ENCODE assay signal across 11 cellular contexts in genomic region chrX:13377537-13377936, GRCh38. TPM values are rescaled to one million over a fixed set of nuclear protein-coding genes. Genes with fewer than 3 reads are reported as not detected.
DNase-seq lines count a peak whose midpoint lies in the region; ATAC-seq, FAIRE-seq and TF ChIP-seq lines count a peak whose summit lies in the region.
"Had no signal": no experiment of that assay in that cellular context is flagged by ENCODE, and none has a peak within 500 bp of the region (broad histone marks: within the 10 kb centered on the region; RNA-seq: fewer than 3 reads in every experiment).

No MANE protein-coding gene starts in this region.

- TF ChIP-seq CTCF in right atrium auricular region (IDR thresholded peaks at IDR 0.05): no peak
- no peak for TF ChIP-seq CTCF in fibroblast of pulmonary artery (IDR thresholded peaks at IDR 0.05; ENCODE audit: low read length, missing control alignments)
- TF ChIP-seq CTCF in upper lobe of right lung (IDR thresholded peaks at IDR 0.05): no peak

- H3K27me3 Mint-ChIP-seq in T-helper 2 cell treated with Interferon-gamma antibody and Interleukin-4, amounts not matched to agents 5 μg/mL and 100 μg/mL, for 36 hours (ENCODE audit: low read depth): no peaks in the 10 kb centered on the region

- H3K27ac Mint-ChIP-seq in T-helper 2 cell treated with Interferon-gamma antibody and Interleukin-4, amounts not matched to agents 5 μg/mL and 100 μg/mL, for 36 hours: no peak overlapping the region

- H3K27me3 ChIP-seq in right atrium auricular region (no peaks in the 10 kb centered on the region), upper lobe of right lung (no peaks in the 10 kb centered on the region)

- no peaks in the 10 kb centered on the region for H3K4me1 ChIP-seq in right atrium auricular region
- H3K4me1 ChIP-seq in upper lobe of right lung: no peaks in the 10 kb centered on the region

- no peak for DNase-seq in Right ventricle myocardium inferior (ENCODE audit: missing footprints)
- DNase-seq in right atrium auricular region (ENCODE audit: low spot score): no peak
- DNase-seq in SK-N-DZ (ENCODE audit: low spot score): peak; percentile 0
- peak; percentile 90 for DNase-seq in fibroblast of pulmonary artery (ENCODE audit: low read depth)
- no peak for DNase-seq in upper lobe of right lung
- no peak for DNase-seq in H54 (ENCODE audit: insufficient read length, low spot score)
- no peak for DNase-seq in T-helper 2 cell treated with Interferon-gamma antibody and Interleukin-4, amounts not matched to agents 5 μg/mL and 100 μg/mL, for 36 hours (ENCODE audit: low spot score)
- DNase-seq: activated CD4-positive, alpha-beta T cell treated with anti-CD3 and anti-CD28 coated beads for 1 hour; occipital lobe had no signal

- no peak for TF ChIP-seq POLR2A in H54 (IDR thresholded peaks at IDR 0.05; ENCODE audit: low read depth, low read length)

- no peaks in the 10 kb centered on the region for H3K36me3 Mint-ChIP-seq in T-helper 2 cell treated with Interferon-gamma antibody and Interleukin-4, amounts not matched to agents 5 μg/mL and 100 μg/mL, for 36 hours (ENCODE audit: low read depth)

- ATAC-seq in Right ventricle myocardium inferior (peak; percentile 89), upper lobe of right lung (no peak), GM21515 (IDR thresholded peaks at IDR 0.05; ENCODE audit: unreplicated experiment) (no peak)

- H3K4me1 Mint-ChIP-seq in T-helper 2 cell treated with Interferon-gamma antibody and Interleukin-4, amounts not matched to agents 5 μg/mL and 100 μg/mL, for 36 hours (ENCODE audit: low read depth): peaks cover 13% of the 10 kb centered on the region

- H3K9me3 ChIP-seq in right atrium auricular region (no peaks in the 10 kb centered on the region), upper lobe of right lung (no peaks in the 10 kb centered on the region)

- H3K36me3 ChIP-seq in right atrium auricular region: no peaks in the 10 kb centered on the region
- no peaks in the 10 kb centered on the region for H3K36me3 ChIP-seq in upper lobe of right lung

- intact Hi-C loops in Right ventricle myocardium inferior (cut with DNase I) (no loop called here), upper lobe of right lung (cut with DNase I) (no loop called here)

- H3K4me3 ChIP-seq in right atrium auricular region: no peak overlapping the region
- H3K4me3 ChIP-seq in fibroblast of pulmonary artery (replicated peaks; ENCODE audit: low read depth, low read length): no peak overlapping the region
- H3K4me3 ChIP-seq in upper lobe of right lung: no peak overlapping the region

- H3K9me3 Mint-ChIP-seq in T-helper 2 cell treated with Interferon-gamma antibody and Interleukin-4, amounts not matched to agents 5 μg/mL and 100 μg/mL, for 36 hours: no peaks in the 10 kb centered on the region

- no peak for FAIRE-seq in H54 (lab: Jason Lieb, UNC)

- peak overlapping the region in 1 of 2 donors; percentile 40 for H3K27ac ChIP-seq in right atrium auricular region
- peak overlapping the region; percentile 36 for H3K27ac ChIP-seq in upper lobe of right lung

- H3K4me3 Mint-ChIP-seq in T-helper 2 cell treated with Interferon-gamma antibody and Interleukin-4, amounts not matched to agents 5 μg/mL and 100 μg/mL, for 36 hours: no peak overlapping the region

RNA-seq across cellular contexts. Expression of gene ATXN3L, which starts 57.7 kb away (rescaled TPM):
- total RNA-seq in Right ventricle myocardium inferior (not detected), right atrium auricular region (not detected), upper lobe of right lung (not detected)
- not detected in 2 replicates for polyA plus RNA-seq in SK-N-DZ (2014; cell fraction: cytosol; rRNA removed)
- polyA plus RNA-seq in SK-N-DZ (2014; cell fraction: nucleus; rRNA removed): not detected in 2 replicates
- total RNA-seq: HT1080, occipital lobe had no signal

Comparison
In these comparisons a context has a peak if more than half of its experiments do, and no peak if none do; other contexts are left out.
1. DNase-seq: peak in SK-N-DZ (single experiment) and fibroblast of pulmonary artery (single experiment); none in Right ventricle myocardium inferior (single experiment), right atrium auricular region (single experiment), upper lobe of right lung (single experiment), H54 (single experiment) and T-helper 2 cell treated with Interferon-gamma antibody and Interleukin-4, amounts not matched to agents 5 μg/mL and 100 μg/mL, for 36 hours (single experiment).